In the genomic region with DNA sequence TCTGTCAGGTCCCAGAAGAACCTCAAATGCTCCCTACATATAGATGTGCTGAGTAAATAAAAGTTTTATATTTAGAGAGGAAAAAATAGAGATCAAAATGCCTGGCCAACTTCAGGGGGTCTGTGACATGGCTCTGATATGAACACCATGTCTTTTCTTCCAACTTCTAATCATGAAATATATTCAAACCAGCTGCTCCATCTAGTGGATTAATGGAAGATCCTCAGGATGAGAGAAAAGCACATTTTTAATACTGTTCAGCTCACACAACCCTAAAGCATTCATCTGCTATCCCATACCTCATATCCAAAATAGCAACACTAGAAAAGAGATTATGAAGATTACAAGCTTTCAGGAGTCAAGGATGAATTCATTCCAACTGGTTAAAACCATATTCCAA, we compare ENCODE assay signal across 8 cellular contexts. TPM values are rescaled to one million over a fixed set of nuclear protein-coding genes. Genes with fewer than 3 reads are reported as not detected.
DNase-seq lines count a peak whose midpoint lies in the region; ATAC-seq, FAIRE-seq and TF ChIP-seq lines count a peak whose summit lies in the region.
"Had no signal": no experiment of that assay in that cellular context is flagged by ENCODE, and none has a peak within 500 bp of the region (broad histone marks: within the 10 kb centered on the region; RNA-seq: fewer than 3 reads in every experiment).

No MANE protein-coding gene starts in this region.

- 0 out of 2 replicates have a peak, but pooled peaks have one; percentile 14 for TF ChIP-seq CTCF in GM12875 (IDR thresholded peaks at IDR 0.05; ENCODE audit: borderline replicate concordance, insufficient read depth, low read depth, low read length)
- TF ChIP-seq CTCF in K562 (IDR thresholded peaks at IDR 0.05 in 2 of 3, conservative IDR thresholded peaks at IDR 0.05 in 1 of 3; ENCODE audit: insufficient read depth in 2 of 3, low read depth in 1 of 3, low read length in 3 of 3) = peak; percentile 43 to 63 (median 44); a peak in 3 of 6 replicates
- TF ChIP-seq CTCF in keratinocyte (optimal IDR thresholded peaks at IDR 0.05 in 1 of 3, IDR thresholded peaks at IDR 0.05 in 1 of 3, conservative IDR thresholded peaks at IDR 0.05 in 1 of 3; ENCODE audit: extremely low read depth in 1 of 3, insufficient read depth in 2 of 3, low read length in 3 of 3) = peak in 2 of 3 experiments; percentile 46 to 62

- CTCF ChIA-PET in K562 (lab: Yijun Ruan, JAX; ENCODE audit: low intra/inter-chr PET ratio) = interaction anchor here (0.7 kb wide), 1 partner anchor 141 kb away, joined by 4 read pairs; no protein-coding TSS in a partner anchor
- CTCF ChIA-PET in activated CD8-positive, alpha-beta memory T cell treated with anti-CD3 and anti-CD28 coated beads, Interleukin-2, amount 10 ng/mL, durations not matched to agents 7 days and 5 days (lab: Charles Lee) = interaction anchor here (0.6 to 3.7 kb wide), 8 partner anchors 10 to 191 kb away, joined by 3 to 19 read pairs (median 4); no protein-coding TSS in a partner anchor

- H3K9ac ChIP-seq in K562 (ENCODE audit: insufficient read depth in 1 of 2, low read depth in 2 of 2, low read length in 2 of 2) = no peak overlapping the region
- H3K9ac ChIP-seq in keratinocyte (ENCODE audit: control insufficient read depth, extremely low read depth, insufficient read depth, low read length) = no peak overlapping the region

- no peak for TF ChIP-seq POLR2A in K562 (conservative IDR thresholded peaks at IDR 0.05)

- H3K27ac ChIP-seq in K562 (ENCODE audit: extremely low read depth, low read depth, low read length) (no peak overlapping the region), keratinocyte (ENCODE audit: control insufficient read depth, insufficient read depth, low read length) (no peak overlapping the region)
- H3K27ac ChIP-seq: SJCRH30 had no signal

- H3K36me3 ChIP-seq in K562 (ENCODE audit: control insufficient read depth, insufficient read depth, low read length) (no peaks in the 10 kb centered on the region; the same call in 2 of the 3 replicates), keratinocyte (ENCODE audit: control insufficient read depth in 2 of 2, extremely low read depth in 1 of 2, insufficient read depth in 2 of 2, low read length in 2 of 2) (peaks cover 0 to 1% of the 10 kb centered on the region in 2 experiments)
- H3K36me3 ChIP-seq: SJCRH30 had no signal

- TF ChIP-seq RAD21 in K562 (CRISPR knock-in tag; conservative IDR thresholded peaks at IDR 0.05 in 1 of 2, IDR thresholded peaks at IDR 0.05 in 1 of 2) = peak; percentile 70 to 71

- H4K20me1 ChIP-seq in K562 (replicated peaks; ENCODE audit: control insufficient read depth, insufficient read depth, low read length) (no peaks in the 10 kb centered on the region), keratinocyte (ENCODE audit: control insufficient read depth, extremely low read depth, insufficient read depth, low read length) (no peaks in the 10 kb centered on the region)

- H3K9me1 ChIP-seq in K562 (ENCODE audit: control insufficient read depth, insufficient read depth, low read length) (no peaks in the 10 kb centered on the region), keratinocyte (ENCODE audit: control insufficient read depth, extremely low read depth, insufficient read depth, low read length) (no peaks in the 10 kb centered on the region)

- H3K4me3 ChIP-seq in GM12875 (ENCODE audit: low read depth, low read length) (no peak overlapping the region), K562 (no peak overlapping the region), keratinocyte (ENCODE audit: control insufficient read depth in 2 of 3, extremely low read depth in 1 of 3, insufficient read depth in 2 of 3, low read depth in 1 of 3, low read length in 3 of 3) (no peak overlapping the region)
- H3K4me3 ChIP-seq: SJCRH30 had no signal

- H3K36me3 Mint-ChIP-seq in activated CD8-positive, alpha-beta memory T cell treated with anti-CD3 and anti-CD28 coated beads, Interleukin-2, amount 10 ng/mL, durations not matched to agents 7 days and 5 days = peaks cover 28% of the 10 kb centered on the region

- peaks cover 3% of the 10 kb centered on the region for H3K9me3 Mint-ChIP-seq in activated CD8-positive, alpha-beta memory T cell treated with anti-CD3 and anti-CD28 coated beads, Interleukin-2, amount 10 ng/mL, durations not matched to agents 7 days and 5 days (ENCODE audit: low read depth)

- H2AFZ ChIP-seq in K562 (ENCODE audit: low read depth, low read length) (no peak overlapping the region), keratinocyte (ENCODE audit: control insufficient read depth, low read length) (no peak overlapping the region)

- H3K27me3 ChIP-seq in K562 (ENCODE audit: control insufficient read depth in 2 of 2, insufficient read depth in 2 of 2, low read length in 2 of 2) (no peaks in the 10 kb centered on the region), keratinocyte (ENCODE audit: control insufficient read depth, extremely low read depth, insufficient read depth, low read length) (no peaks in the 10 kb centered on the region)
- H3K27me3 ChIP-seq: SJCRH30 had no signal

- H3K4me1 Mint-ChIP-seq in activated CD8-positive, alpha-beta memory T cell treated with anti-CD3 and anti-CD28 coated beads, Interleukin-2, amount 10 ng/mL, durations not matched to agents 7 days and 5 days = peaks cover 14% of the 10 kb centered on the region

- dilution Hi-C loops in keratinocyte (cut with MboI; ENCODE audit: extremely low pct_ligation_motif_present, low sequenced_read_pairs) = no loop called here

- ATAC-seq in K562 = peak; percentile 82
- no peak for ATAC-seq in activated CD8-positive, alpha-beta memory T cell treated with anti-CD3 and anti-CD28 coated beads, Interleukin-2, amount 10 ng/mL, durations not matched to agents 7 days and 5 days
- no peak for ATAC-seq in HG03432 (IDR thresholded peaks at IDR 0.05; ENCODE audit: unreplicated experiment)

- no peaks in the 10 kb centered on the region for H3K27me3 Mint-ChIP-seq in activated CD8-positive, alpha-beta memory T cell treated with anti-CD3 and anti-CD28 coated beads, Interleukin-2, amount 10 ng/mL, durations not matched to agents 7 days and 5 days

- no peaks in the 10 kb centered on the region; a peak in 1 of 5 replicates for H3K4me1 ChIP-seq in K562 (replicated peaks in 1 of 2; ENCODE audit: control insufficient read depth in 2 of 2, insufficient read depth in 2 of 2, low read length in 2 of 2)
- peaks cover 17% of the 10 kb centered on the region for H3K4me1 ChIP-seq in keratinocyte (ENCODE audit: control insufficient read depth, extremely low read depth, insufficient read depth, low read length)

- H3K27ac Mint-ChIP-seq in activated CD8-positive, alpha-beta memory T cell treated with anti-CD3 and anti-CD28 coated beads, Interleukin-2, amount 10 ng/mL, durations not matched to agents 7 days and 5 days = no peak overlapping the region

- peaks cover 11% of the 10 kb centered on the region for H3K79me2 ChIP-seq in K562 (ENCODE audit: control insufficient read depth, insufficient read depth, low read length)
- H3K79me2 ChIP-seq in keratinocyte (ENCODE audit: control insufficient read depth, insufficient read depth, low read length) = peaks cover 25% of the 10 kb centered on the region

- DNase-seq in NCI-H1694 (lab: John Stamatoyannopoulos, UW) (peak; percentile 76), K562 (ENCODE audit: extremely low read depth in 1 of 4, low spot score in 3 of 4) (no peak), keratinocyte (ENCODE audit: low read depth, low spot score) (no peak), NCI-H226 (no peak)
- no peak for DNase-seq in activated CD8-positive, alpha-beta memory T cell treated with anti-CD3 and anti-CD28 coated beads, Interleukin-2, amount 10 ng/mL, durations not matched to agents 7 days and 5 days

- TF ChIP-seq EP300 in K562 (IDR thresholded peaks at IDR 0.05; ENCODE audit: low read length) = no peak

- intact Hi-C loops in K562 (cut with micrococcal nuclease) = loop anchor here (2.0 kb wide), 1 partner anchor 193 kb away; no protein-coding TSS in a partner anchor

- FAIRE-seq in K562 (lab: Jason Lieb, UNC) = peak; percentile 56
- FAIRE-seq in keratinocyte (lab: Jason Lieb, UNC) = no peak

- POLR2A ChIA-PET in K562 (lab: Yijun Ruan, JAX) = interaction anchor here (0.9 kb wide), 1 partner anchor 20 kb away, joined by 3 read pairs; no protein-coding TSS in a partner anchor

- no TSS peak for BruUV-seq in K562 (replicated peaks; lab: Mats Ljungman, UMichigan)

- in situ Hi-C loops in K562 (cut with MboI) = no loop called here

- H3K4me3 Mint-ChIP-seq in activated CD8-positive, alpha-beta memory T cell treated with anti-CD3 and anti-CD28 coated beads, Interleukin-2, amount 10 ng/mL, durations not matched to agents 7 days and 5 days = no peak overlapping the region

- H3K9me3 ChIP-seq in K562 (replicated peaks; ENCODE audit: control insufficient read depth, insufficient read depth, low read depth, low read length) (no peaks in the 10 kb centered on the region; the same call in 1 of the 2 replicates), keratinocyte (ENCODE audit: control insufficient read depth, low read depth, low read length) (peaks cover 2% of the 10 kb centered on the region)
- H3K9me3 ChIP-seq: SJCRH30 had no signal

- H3K4me2 ChIP-seq in K562 (ENCODE audit: insufficient read depth, low read length) (no peak overlapping the region), keratinocyte (ENCODE audit: control insufficient read depth, extremely low read depth, insufficient read depth, low read depth, low read length) (no peak overlapping the region)

RNA-seq across cellular contexts. Expression of gene DOCK9, which starts 56.0 kb away (rescaled TPM):
- total RNA-seq in K562 (2011; cell fraction: chromatin; rRNA removed; ENCODE audit: low replicate concordance) = 36.2 and 116 TPM in 2 replicates
- 22.8 and 26.2 TPM in 2 replicates for total RNA-seq in K562 (2011; cell fraction: nucleolus; rRNA removed)
- total RNA-seq in K562 (2011; cell fraction: nucleoplasm; rRNA removed) = 35.1 and 50.0 TPM in 2 replicates
- total RNA-seq in K562 (2014; rRNA removed) (10.4 and 12.9 TPM in 2 replicates), K562 (2014; rRNA removed; fragmentation: Illumina TruSeq; extraction: Trizol) (16.7 and 18.1 TPM in 2 replicates), K562 (2015; rRNA removed; fragmentation: Illumina TruSeq; extraction: Trizol) (18.3 and 20.9 TPM in 2 replicates), K562 (2021) (19.2 and 24.8 TPM in 2 replicates)
- polyA plus RNA-seq in K562 (2011; rRNA removed) (18.5 and 25.3 TPM in 2 replicates), K562 (2014; fragmentation: Illumina TruSeq; extraction: Trizol) (20.9 and 21.2 TPM in 2 replicates), K562 (2014; fragmentation: Nextera tagmentation; extraction: Ambion mirVana) (1 to 10 TPM; 3.5 to 5.1 TPM), K562 (2014; rRNA removed) (12.4 and 18.3 TPM in 2 replicates), keratinocyte (66.2 to 128 TPM (median 110 TPM) in 3 replicates)
- polyA plus RNA-seq in K562 (2011; cell fraction: cytosol; rRNA removed) = 11.6 and 20.0 TPM in 2 replicates
- 28.1 and 44.6 TPM in 2 replicates for polyA plus RNA-seq in K562 (2011; cell fraction: nucleus; rRNA removed)
- polyA plus RNA-seq in K562 (2012) = 15.8 and 18.9 TPM in 2 replicates
- 33.3 and 52.3 TPM in 2 replicates for polyA minus RNA-seq in K562 (2011; rRNA and poly(A)+ RNA removed)
- 15.1 and 22.1 TPM in 2 replicates for polyA minus RNA-seq in K562 (2011; cell fraction: cytosol; rRNA and poly(A)+ RNA removed)
- polyA minus RNA-seq in K562 (2011; cell fraction: nucleus; rRNA and poly(A)+ RNA removed) = 43.5 and 43.9 TPM in 2 replicates
- 42.7 TPM for polyA plus RNA-seq in keratinocyte (2011; ENCODE audit: low read depth)
- 66.1 and 85.6 TPM in 2 replicates for polyA plus RNA-seq in keratinocyte (2011; cell fraction: cytosol; rRNA removed)
- polyA plus RNA-seq in keratinocyte (2011; cell fraction: nucleus; rRNA removed) = 150 and 155 TPM in 2 replicates
- 52.6 and 125 TPM in 2 replicates for polyA plus RNA-seq in keratinocyte (2012; ENCODE audit: low replicate concordance)
- 106 to 225 TPM (median 165 TPM) in 3 replicates for polyA minus RNA-seq in keratinocyte
- polyA minus RNA-seq in keratinocyte (2011; cell fraction: cytosol; rRNA and poly(A)+ RNA removed) = 85.4 TPM
- polyA minus RNA-seq in keratinocyte (2011; cell fraction: nucleus; rRNA and poly(A)+ RNA removed) = 209 and 348 TPM in 2 replicates
- total RNA-seq in activated CD8-positive, alpha-beta memory T cell treated with anti-CD3 and anti-CD28 coated beads, Interleukin-2, amount 10 ng/mL, durations not matched to agents 7 days and 5 days = 10 to 100 TPM; 37.5 to 79.9 TPM
